Comparison of ENCODE assay signal across 27 cellular contexts in genomic region chr15:87748483-87748882, GRCh38.
"Had no signal": no experiment of that assay in that cellular context is flagged by ENCODE, and none has a peak within 500 bp of the region (broad histone marks: within the 10 kb centered on the region; RNA-seq: fewer than 3 reads in every experiment).

No MANE protein-coding gene starts in this region.

- H3K27me3 ChIP-seq: neutrophil, right lobe of liver, sigmoid colon, stomach, thyroid gland, tibial nerve, upper lobe of left lung, vagina had no signal

- DNase-seq: naive thymus-derived CD8-positive, alpha-beta T cell; nephron progenitor cell; nucleus accumbens; pancreas; posterior cingulate gyrus; psoas muscle; right cardiac atrium; right lobe of liver; sigmoid colon; small intestine; stimulated activated CD4-positive, alpha-beta T cell treated with anti-CD3 and anti-CD28 coated beads, Interleukin-15, amount 100 ng/mL, for 24 hours; stimulated activated CD4-positive, alpha-beta T cell treated with anti-CD3 and anti-CD28 coated beads, Interleukin-2, amount 100 ng/mL, for 24 hours; stimulated activated CD4-positive, alpha-beta T cell treated with anti-CD3 and anti-CD28 coated beads, Interleukin-2, amount 100 ng/mL, for 48 hours; stimulated activated CD4-positive, alpha-beta T cell treated with anti-CD3 and anti-CD28 coated beads, Interleukin-4, amount 100 ng/mL, for 24 hours; stimulated activated naive B cell treated with anti-CD40 and anti-IgM and Interleukin-4, amounts not matched to agents 10 μg/mL and 1 μg/mL and 100 μg/mL, for 72 hours; stimulated activated naive CD4-positive, alpha-beta T cell treated with Interleukin-2 at 50 U/mL for 16 hours; stomach; thyroid gland; trophoblast cell; upper lobe of left lung had no signal

- ATAC-seq: naive thymus-derived CD8-positive, alpha-beta T cell; natural killer cell treated with Interleukin-12 subunit alpha and Interleukin-12 subunit beta and Interleukin-15 and Interleukin-18, amount 100 ng/mL, for 72 hours; pancreas; psoas muscle; right cardiac atrium; right lobe of liver; stimulated activated effector memory CD8-positive, alpha-beta T cell treated with anti-CD3 and anti-CD28 coated beads, Interleukin-12 subunit alpha, Interleukin-12 subunit beta, amount 100 ng/mL, for 72 hours; stimulated activated naive B cell treated with anti-CD40 and anti-IgM and Interleukin-4, amounts not matched to agents 10 μg/mL and 1 μg/mL and 100 μg/mL, for 72 hours had no signal

- H3K4me1 ChIP-seq: pancreas, psoas muscle, right lobe of liver had no signal

- H3K27ac ChIP-seq: neutrophil, pancreas, psoas muscle, right lobe of liver, sigmoid colon, stomach, thoracic aorta, thyroid gland, tibial nerve, upper lobe of left lung, vagina had no signal

- FAIRE-seq: urothelium cell line had no signal

- H3K9me3 ChIP-seq: neutrophil, pancreas, psoas muscle, right lobe of liver, sigmoid colon, stomach, thoracic aorta, thyroid gland, tibial nerve, upper lobe of left lung, vagina had no signal

- H3K4me3 ChIP-seq: pancreas, psoas muscle, right lobe of liver, sigmoid colon, stomach, thoracic aorta, thyroid gland, tibial nerve, upper lobe of left lung, vagina had no signal

- H3K36me3 ChIP-seq: neutrophil, pancreas, right lobe of liver, sigmoid colon, stomach, thoracic aorta, thyroid gland, tibial nerve, upper lobe of left lung, vagina had no signal
